In genomic region chr3:22922317-22922716, GRCh38 we compare ENCODE assay signal across 8 cellular contexts.
DNase-seq lines count a peak whose midpoint lies in the region; ATAC-seq and TF ChIP-seq lines count a peak whose summit lies in the region.

No MANE protein-coding gene starts in this region.

- H3K27ac ChIP-seq in HEK293 (ENCODE audit: extremely low read depth, low read depth, low read length) = no peak overlapping the region

- no peak overlapping the region for H3K4me3 Mint-ChIP-seq in effector memory CD8-positive, alpha-beta T cell

- H3K9me3 Mint-ChIP-seq in effector memory CD8-positive, alpha-beta T cell = peaks cover 0 to 6% of the 10 kb centered on the region in 2 donors

- no peak overlapping the region for H3K4me3 ChIP-seq in GM12875 (ENCODE audit: low read depth, low read length)
- no peak overlapping the region for H3K4me3 ChIP-seq in HEK293 (ENCODE audit: low read depth, low read length)
- no peak overlapping the region for H3K4me3 ChIP-seq in MG63

- H3K36me3 Mint-ChIP-seq in effector memory CD8-positive, alpha-beta T cell (ENCODE audit: insufficient read depth) = no peaks in the 10 kb centered on the region

- TF ChIP-seq CTCF in GM12875 (IDR thresholded peaks at IDR 0.05; ENCODE audit: borderline replicate concordance, insufficient read depth, low read depth, low read length) (0 out of 2 replicates have a peak, but pooled peaks have one; percentile 3), HEK293 (tag by site-specific recombination; IDR thresholded peaks at IDR 0.05) (no peak)

- H3K36me3 ChIP-seq in HEK293 (ENCODE audit: control insufficient read depth in 2 of 2, insufficient read depth in 1 of 2, low read length in 2 of 2) = no peaks in the 10 kb centered on the region
- H3K36me3 ChIP-seq in MG63 = no peaks in the 10 kb centered on the region

- H3K27me3 ChIP-seq in MG63 = no peaks in the 10 kb centered on the region

- H3K27me3 Mint-ChIP-seq in effector memory CD8-positive, alpha-beta T cell = no peaks in the 10 kb centered on the region

- H3K9me3 ChIP-seq in HEK293 (ENCODE audit: control insufficient read depth, insufficient read depth, low read depth, low read length) = no peaks in the 10 kb centered on the region
- H3K9me3 ChIP-seq in MG63 = no peaks in the 10 kb centered on the region

- H3K4me1 ChIP-seq in HEK293 (ENCODE audit: control insufficient read depth, insufficient read depth, low read length) = no peaks in the 10 kb centered on the region

- no peak for ATAC-seq in effector memory CD8-positive, alpha-beta T cell (replicated peaks)

- H3K27ac Mint-ChIP-seq in effector memory CD8-positive, alpha-beta T cell = no peak overlapping the region

- CTCF ChIA-PET in HEK293 (lab: Yijun Ruan, JAX) = interaction anchor here (0.6 to 1.5 kb wide), 9 partner anchors 9 to 877 kb away, joined by 3 to 5 read pairs (median 3); no protein-coding TSS in a partner anchor

- DNase-seq in SW480 (ENCODE audit: low spot score) (peak; percentile 21), myocyte (ENCODE audit: low read depth) (peak; percentile 22), DMS79 treated with DMSO at 0.1 percent for 48 hours (lab: John Stamatoyannopoulos, UW) (no peak), MG63 (no peak), midbrain (lab: John Stamatoyannopoulos, UW) (no peak)
- DNase-seq in effector memory CD8-positive, alpha-beta T cell = no peak

- POLR2A ChIA-PET in HEK293 (lab: Yijun Ruan, JAX) = no interaction called here

- no peaks in the 10 kb centered on the region for H3K4me1 Mint-ChIP-seq in effector memory CD8-positive, alpha-beta T cell (ENCODE audit: low read depth in 2 of 2)

TF ChIP-seq in HEK293, 187 proteins besides CTCF, POLR2A, EP300 and RAD21:
- no peak for TF ChIP-seq PATZ1 (tag by site-specific recombination; IDR thresholded peaks at IDR 0.05)
- TF ChIP-seq ZNF654 (tag by site-specific recombination; IDR thresholded peaks at IDR 0.05; ENCODE audit: low read depth) = 0 out of 2 replicates have a peak, but pooled peaks have one; percentile 19

Comparison
In these comparisons a context has a peak if more than half of its experiments do, and no peak if none do; other contexts are left out.
1. DNase-seq: peak in SW480 (single experiment) and myocyte (single experiment); none in DMS79 treated with DMSO at 0.1 percent for 48 hours (single experiment), MG63 (single experiment), effector memory CD8-positive, alpha-beta T cell (0 of 3) and midbrain (single experiment).